ENCODE assay signal across 26 cellular contexts in the genomic region with DNA sequence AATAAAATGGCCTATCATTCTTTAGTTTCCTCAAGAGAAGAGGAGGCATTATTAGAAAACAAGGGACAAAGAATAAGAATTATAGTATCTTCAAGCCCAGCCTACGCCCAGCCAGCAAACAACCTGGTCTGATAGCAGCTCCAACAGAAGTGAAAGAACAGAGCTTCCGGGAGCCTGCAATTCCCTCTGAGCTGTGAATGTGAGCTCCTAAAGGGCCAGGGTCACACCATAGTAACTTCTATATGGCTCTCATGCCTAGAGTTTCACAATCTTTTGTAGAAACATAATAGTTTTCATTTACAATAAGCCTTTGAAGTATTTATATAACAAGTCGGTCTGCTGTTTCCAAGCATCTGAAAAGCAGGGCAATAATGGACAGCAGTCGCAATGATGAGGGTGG.
DNase-seq lines count a peak whose midpoint lies in the region; TF ChIP-seq lines count a peak whose summit lies in the region.
"Had no signal": no experiment of that assay in that cellular context is flagged by ENCODE, and none has a peak within 500 bp of the region (broad histone marks: within the 10 kb centered on the region; RNA-seq: fewer than 3 reads in every experiment).

No MANE protein-coding gene starts in this region.

- no peaks in the 10 kb centered on the region for H4K20me1 ChIP-seq in hepatocyte (ENCODE audit: insufficient read depth, poor library complexity, severe bottlenecking)

- H3K4me1 ChIP-seq in cardiac muscle cell (ENCODE audit: low read depth) (peaks cover 9% of the 10 kb centered on the region), right atrium auricular region (peaks cover 0 to 14% of the 10 kb centered on the region in 2 donors), hepatocyte (ENCODE audit: insufficient read depth) (no peaks in the 10 kb centered on the region), tibial nerve (peaks cover 0 to 94% (median 27%) of the 10 kb centered on the region in 4 donors)
- H3K4me1 ChIP-seq: gastrocnemius medialis, suprapubic skin had no signal

- TF ChIP-seq CTCF in cardiac muscle cell (IDR thresholded peaks at IDR 0.05; ENCODE audit: low read depth, low read length) (no peak), right atrium auricular region (IDR thresholded peaks at IDR 0.05) (no peak), hepatocyte (IDR thresholded peaks at IDR 0.05; ENCODE audit: poor library complexity) (no peak), neural crest cell (conservative IDR thresholded peaks at IDR 0.05) (no peak), tibial nerve (IDR thresholded peaks at IDR 0.05) (no peak), foreskin fibroblast (IDR thresholded peaks at IDR 0.05; ENCODE audit: low read depth, low read length) (no peak)

- TF ChIP-seq EP300 in tibial nerve (IDR thresholded peaks at IDR 0.05) = no peak

- peak overlapping the region; percentile 5 for H2AFZ ChIP-seq in hepatocyte

- H3K36me3 ChIP-seq in cardiac muscle cell (no peaks in the 10 kb centered on the region), right atrium auricular region (no peaks in the 10 kb centered on the region), hepatocyte (replicated peaks; ENCODE audit: insufficient read depth, low read depth) (no peaks in the 10 kb centered on the region), tibial nerve (no peaks in the 10 kb centered on the region)
- H3K36me3 ChIP-seq: gastrocnemius medialis, suprapubic skin had no signal

- DNase-seq in cardiac muscle cell (ENCODE audit: low read depth in 1 of 2, low spot score in 1 of 2) (peak in 1 of 2 donors; percentile 11), right atrium auricular region (ENCODE audit: low spot score) (no peak), hepatocyte (ENCODE audit: low spot score) (peak; percentile 44), neural crest cell (ENCODE audit: low read depth, low spot score) (no peak), tibial nerve (ENCODE audit: low spot score in 2 of 2) (no peak), SIG-M5 (lab: John Stamatoyannopoulos, UW) (no peak), activated gamma-delta T cell treated with Interleukin-2 at 50 U/mL for 16 hours (no peak), foreskin fibroblast (no peak)
- DNase-seq: activated CD4-positive, alpha-beta T cell treated with anti-CD3 and anti-CD28 coated beads, Interleukin-2, amount 50 U/mL, for 1 hour; activated CD4-positive, CD25-positive, alpha-beta regulatory T cell; activated gamma-delta T cell; activated naive CD8-positive, alpha-beta T cell treated with anti-CD3 and anti-CD28 coated beads, Interleukin-2, amount 10 ng/mL, durations not matched to agents 7 days and 5 days; activated T-cell treated with anti-CD3 and anti-CD28 coated beads, Interleukin-2, amount 50 U/mL, for 24 hours; central memory CD4-positive, alpha-beta T cell; DND-41; gastrocnemius medialis; GF-D8; kidney glomerular epithelial cell; NCI-H1092; NCI-H1694; NCI-H774 had no signal

- H3K79me2 ChIP-seq in hepatocyte = peaks cover 5% of the 10 kb centered on the region

- H3K27me3 ChIP-seq in cardiac muscle cell (no peaks in the 10 kb centered on the region), right atrium auricular region (no peaks in the 10 kb centered on the region), hepatocyte (no peaks in the 10 kb centered on the region), tibial nerve (no peaks in the 10 kb centered on the region)
- H3K27me3 ChIP-seq: gastrocnemius medialis, suprapubic skin had no signal

- no peaks in the 10 kb centered on the region for H3K9me3 Mint-ChIP-seq in neural crest cell
- H3K9me3 Mint-ChIP-seq: activated naive CD8-positive, alpha-beta T cell treated with anti-CD3 and anti-CD28 coated beads, Interleukin-2, amount 10 ng/mL, durations not matched to agents 7 days and 5 days; activated T-cell treated with anti-CD3 and anti-CD28 coated beads, Interleukin-2, amount 50 U/mL, for 24 hours; stimulated activated effector memory CD8-positive, alpha-beta T cell treated with anti-CD3 and anti-CD28 coated beads, Interleukin-12 subunit alpha, Interleukin-12 subunit beta, amount 100 ng/mL, for 72 hours had no signal

- peaks cover 60% of the 10 kb centered on the region for H3K4me1 Mint-ChIP-seq in neural crest cell
- H3K4me1 Mint-ChIP-seq: activated naive CD8-positive, alpha-beta T cell treated with anti-CD3 and anti-CD28 coated beads, Interleukin-2, amount 10 ng/mL, durations not matched to agents 7 days and 5 days; stimulated activated effector memory CD8-positive, alpha-beta T cell treated with anti-CD3 and anti-CD28 coated beads, Interleukin-12 subunit alpha, Interleukin-12 subunit beta, amount 100 ng/mL, for 72 hours had no signal

- TF ChIP-seq POLR2A in tibial nerve (IDR thresholded peaks at IDR 0.05) = no peak

- 49% methylated on average over 4 of the region's 4 CpGs for WGBS in hepatocyte (ENCODE audit: low lambda C conversion rate, missing lambda C conversion rate)
- WGBS in tibial nerve, 2 donors = 41 to 45% methylated on average over 4 of the region's 4 CpGs

- H3K27ac Mint-ChIP-seq in neural crest cell (ENCODE audit: unreplicated experiment) = peak overlapping the region; percentile 69
- H3K27ac Mint-ChIP-seq: activated naive CD8-positive, alpha-beta T cell treated with anti-CD3 and anti-CD28 coated beads, Interleukin-2, amount 10 ng/mL, durations not matched to agents 7 days and 5 days; activated T-cell treated with anti-CD3 and anti-CD28 coated beads, Interleukin-2, amount 50 U/mL, for 24 hours; stimulated activated effector memory CD8-positive, alpha-beta T cell treated with anti-CD3 and anti-CD28 coated beads, Interleukin-12 subunit alpha, Interleukin-12 subunit beta, amount 100 ng/mL, for 72 hours had no signal

- peak overlapping the region; percentile 59 for H3K27ac ChIP-seq in cardiac muscle cell
- no peak overlapping the region for H3K27ac ChIP-seq in right atrium auricular region
- H3K27ac ChIP-seq in hepatocyte = peak overlapping the region; percentile 54
- H3K27ac ChIP-seq in tibial nerve = peak overlapping the region; percentile 58 to 83 (median 72)
- H3K27ac ChIP-seq: 22Rv1, C4-2B, gastrocnemius medialis, suprapubic skin had no signal

- H3K4me3 Mint-ChIP-seq in neural crest cell = peak overlapping the region; percentile 52
- H3K4me3 Mint-ChIP-seq: activated naive CD8-positive, alpha-beta T cell treated with anti-CD3 and anti-CD28 coated beads, Interleukin-2, amount 10 ng/mL, durations not matched to agents 7 days and 5 days; activated T-cell treated with anti-CD3 and anti-CD28 coated beads, Interleukin-2, amount 50 U/mL, for 24 hours; stimulated activated effector memory CD8-positive, alpha-beta T cell treated with anti-CD3 and anti-CD28 coated beads, Interleukin-12 subunit alpha, Interleukin-12 subunit beta, amount 100 ng/mL, for 72 hours had no signal

- H3K9me3 ChIP-seq in cardiac muscle cell (ENCODE audit: low read depth) (no peaks in the 10 kb centered on the region), right atrium auricular region (no peaks in the 10 kb centered on the region), hepatocyte (ENCODE audit: low read depth) (no peaks in the 10 kb centered on the region), tibial nerve (no peaks in the 10 kb centered on the region)
- H3K9me3 ChIP-seq: gastrocnemius medialis, suprapubic skin had no signal

- H3K4me3 ChIP-seq in cardiac muscle cell (no peak overlapping the region), right atrium auricular region (no peak overlapping the region), hepatocyte (no peak overlapping the region), tibial nerve (peak overlapping the region in 1 of 4 donors; percentile 6), foreskin fibroblast (ENCODE audit: low read depth in 1 of 2, low read length in 2 of 2) (no peak overlapping the region)
- H3K4me3 ChIP-seq: gastrocnemius medialis, K562, suprapubic skin had no signal

- no peaks in the 10 kb centered on the region for H3K9me2 ChIP-seq in hepatocyte (replicated peaks; ENCODE audit: insufficient read depth)

- H3K4me2 ChIP-seq in hepatocyte = peak overlapping the region; percentile 63

- H3K36me3 Mint-ChIP-seq in neural crest cell (ENCODE audit: low read depth) = peaks cover 2% of the 10 kb centered on the region
- H3K36me3 Mint-ChIP-seq: activated naive CD8-positive, alpha-beta T cell treated with anti-CD3 and anti-CD28 coated beads, Interleukin-2, amount 10 ng/mL, durations not matched to agents 7 days and 5 days; stimulated activated effector memory CD8-positive, alpha-beta T cell treated with anti-CD3 and anti-CD28 coated beads, Interleukin-12 subunit alpha, Interleukin-12 subunit beta, amount 100 ng/mL, for 72 hours had no signal

- no peaks in the 10 kb centered on the region for H3K27me3 Mint-ChIP-seq in neural crest cell (ENCODE audit: low read depth)
- H3K27me3 Mint-ChIP-seq: activated naive CD8-positive, alpha-beta T cell treated with anti-CD3 and anti-CD28 coated beads, Interleukin-2, amount 10 ng/mL, durations not matched to agents 7 days and 5 days; activated T-cell treated with anti-CD3 and anti-CD28 coated beads, Interleukin-2, amount 50 U/mL, for 24 hours had no signal

Comparison
In these comparisons a context has a peak if more than half of its experiments do, and no peak if none do; other contexts are left out.
1. H3K27ac ChIP-seq: peak in cardiac muscle cell (single experiment), hepatocyte (single experiment) and tibial nerve (4 of 4); none in right atrium auricular region (0 of 2).